In genomic region chr18:47680488-47680887, GRCh38 we compare ENCODE assay signal across 1 cellular context.
TF ChIP-seq lines count a peak whose summit lies in the region.

No MANE protein-coding gene starts in this region.

TF ChIP-seq in GM12878, 131 proteins besides CTCF, POLR2A, EP300 and RAD21 (continued from another document and continues in another):
- no peak for TF ChIP-seq JUNB (IDR thresholded peaks at IDR 0.05)
- TF ChIP-seq SUPT20H (IDR thresholded peaks at IDR 0.05; ENCODE audit: borderline replicate concordance, control insufficient read depth, low read depth, low read length), result no peak
- TF ChIP-seq SMARCA5 (IDR thresholded peaks at IDR 0.05), result peak; percentile 67; the same call in 1 of the 2 replicates
- peak; percentile 95 for TF ChIP-seq SPI1 (IDR thresholded peaks at IDR 0.05; ENCODE audit: borderline replicate concordance, insufficient read depth, low read depth, low read length)
- TF ChIP-seq BMI1 (IDR thresholded peaks at IDR 0.05; ENCODE audit: borderline replicate concordance), result peak; percentile 32; the same call in 1 of the 2 replicates
- no peak for TF ChIP-seq SIN3A (IDR thresholded peaks at IDR 0.05; ENCODE audit: low read depth, low read length)
- TF ChIP-seq RB1 (IDR thresholded peaks at IDR 0.05; ENCODE audit: borderline replicate concordance), result no peak
- no peak for TF ChIP-seq ZNF217 (IDR thresholded peaks at IDR 0.05)
- TF ChIP-seq ZBTB11 (CRISPR knock-in tag; IDR thresholded peaks at IDR 0.05), result no peak
- no peak for TF ChIP-seq FOS (IDR thresholded peaks at IDR 0.05; ENCODE audit: borderline replicate concordance, extremely low read depth, insufficient read length)
- peak; percentile 77 for TF ChIP-seq BCL11A (IDR thresholded peaks at IDR 0.05; ENCODE audit: low read depth, low read length)
- TF ChIP-seq MLLT1 (IDR thresholded peaks at IDR 0.05), result no peak
- no peak for TF ChIP-seq IRF5 (IDR thresholded peaks at IDR 0.05; ENCODE audit: borderline replicate concordance)
- TF ChIP-seq NBN (IDR thresholded peaks at IDR 0.05), result no peak; the same call in 1 of the 2 replicates
- no peak for TF ChIP-seq SMC3 (IDR thresholded peaks at IDR 0.05; ENCODE audit: borderline replicate concordance, low read length)
- TF ChIP-seq CUX1 (IDR thresholded peaks at IDR 0.05; ENCODE audit: insufficient replicate concordance, low read depth, low read length), result no peak
- TF ChIP-seq NR2C2 (IDR thresholded peaks at IDR 0.05; ENCODE audit: borderline replicate concordance, control insufficient read depth, insufficient read length, low read depth), result no peak
- TF ChIP-seq ZBTB4 (CRISPR knock-in tag; IDR thresholded peaks at IDR 0.05), result no peak
- no peak for TF ChIP-seq LARP7 (IDR thresholded peaks at IDR 0.05)
- TF ChIP-seq RELB (IDR thresholded peaks at IDR 0.05; ENCODE audit: low read depth), result peak; percentile 95
- TF ChIP-seq ZNF274 (IDR thresholded peaks at IDR 0.05; ENCODE audit: insufficient read depth, insufficient read length), result no peak
- no peak for TF ChIP-seq ESRRA (IDR thresholded peaks at IDR 0.05; ENCODE audit: low read length)
- TF ChIP-seq CEBPZ (IDR thresholded peaks at IDR 0.05; ENCODE audit: low read depth, low read length), result no peak
- TF ChIP-seq SMAD5 (IDR thresholded peaks at IDR 0.05; ENCODE audit: low read depth), result no peak
- no peak for TF ChIP-seq CBX5 (IDR thresholded peaks at IDR 0.05; ENCODE audit: low read depth)
- TF ChIP-seq ZNF207 (IDR thresholded peaks at IDR 0.05; ENCODE audit: borderline replicate concordance), result no peak
- TF ChIP-seq KAT2A (conservative IDR thresholded peaks at IDR 0.05; ENCODE audit: control insufficient read depth, low read depth, low read length), result no peak
- no peak for TF ChIP-seq CBFB (IDR thresholded peaks at IDR 0.05; ENCODE audit: low read depth)
- no peak for TF ChIP-seq PRDM15 (CRISPR knock-in tag; IDR thresholded peaks at IDR 0.05)
- no peak for TF ChIP-seq CREB1 (IDR thresholded peaks at IDR 0.05; ENCODE audit: low read depth)
- no peak for TF ChIP-seq YBX1 (IDR thresholded peaks at IDR 0.05)
- no peak for TF ChIP-seq TCF3 (IDR thresholded peaks at IDR 0.05; ENCODE audit: borderline replicate concordance, insufficient read depth, low read depth, low read length)
- peak; percentile 6; the same call in 1 of the 2 replicates for TF ChIP-seq MTA2 (IDR thresholded peaks at IDR 0.05; ENCODE audit: low read depth)
